ENCODE assay signal across 11 cellular contexts in genomic region chr1:199931666-199932377, GRCh38.
DNase-seq lines count a peak whose midpoint lies in the region; ATAC-seq and TF ChIP-seq lines count a peak whose summit lies in the region.
"Had no signal": no experiment of that assay in that cellular context is flagged by ENCODE, and none has a peak within 500 bp of the region (broad histone marks: within the 10 kb centered on the region; RNA-seq: fewer than 3 reads in every experiment).

No MANE protein-coding gene starts in this region.

- H3F3A ChIP-seq in GM23248 (ENCODE audit: insufficient read depth), result no peaks in the 10 kb centered on the region

- H3K79me2 ChIP-seq in GM23248 (ENCODE audit: insufficient read depth), result no peaks in the 10 kb centered on the region

- H3K36me3 ChIP-seq in GM23248 (ENCODE audit: low read depth) (no peaks in the 10 kb centered on the region), tibial artery (no peaks in the 10 kb centered on the region), esophagus muscularis mucosa (no peaks in the 10 kb centered on the region)
- H3K36me3 ChIP-seq: stomach had no signal

- H2AFZ ChIP-seq in GM23248, result peak overlapping the region; percentile 85

- in situ Hi-C loops in GM23248 (cut with MboI), result no loop called here
- in situ Hi-C loops in SK-MEL-5 (cut with HindIII; ENCODE audit: low pct_unique_long_range_greater_than_20kb, low sequenced_read_pairs), result no loop called here

- no peaks in the 10 kb centered on the region for H3K9me2 ChIP-seq in GM23248 (ENCODE audit: insufficient read depth)

- H3K27me3 ChIP-seq in GM23248 (replicated peaks; ENCODE audit: insufficient read depth) (peaks cover 9% of the 10 kb centered on the region; the same call in 1 of the 2 replicates), tibial artery (no peaks in the 10 kb centered on the region), esophagus muscularis mucosa (no peaks in the 10 kb centered on the region)
- H3K27me3 ChIP-seq: stomach had no signal

- WGBS in GM23248 (ENCODE audit: low coverage in 1 of 2, low lambda C conversion rate in 2 of 2, missing lambda C conversion rate in 2 of 2), 2 experiments, result 52 to 72% methylated on average over 7 of the region's 7 CpGs
- WGBS in esophagus muscularis mucosa, result 82% methylated on average over 7 of the region's 7 CpGs

- TF ChIP-seq CTCF in AG10803 (conservative IDR thresholded peaks at IDR 0.05; ENCODE audit: low read length) (no peak), fibroblast of mammary gland (conservative IDR thresholded peaks at IDR 0.05; ENCODE audit: control insufficient read depth, insufficient read depth, low read depth, low read length) (no peak), tibial artery (IDR thresholded peaks at IDR 0.05) (no peak), esophagus muscularis mucosa (IDR thresholded peaks at IDR 0.05) (no peak), GM10266 (IDR thresholded peaks at IDR 0.05; ENCODE audit: control insufficient read depth, insufficient read depth, low read depth, missing control alignments) (no peak)

- TF ChIP-seq POLR2A in esophagus muscularis mucosa (IDR thresholded peaks at IDR 0.05; ENCODE audit: low read depth), result no peak

- intact Hi-C loops in tibial artery (cut with DNase I; ENCODE audit: low total_unique reads) (no loop called here), esophagus muscularis mucosa (cut with DNase I) (no loop called here)

- peak overlapping the region; percentile 36 for H3K4me3 ChIP-seq in AG10803 (ENCODE audit: low read length)
- peak overlapping the region; percentile 57 for H3K4me3 ChIP-seq in GM23248
- no peak overlapping the region for H3K4me3 ChIP-seq in fibroblast of mammary gland (ENCODE audit: control insufficient read depth, low read depth, low read length)
- no peak overlapping the region for H3K4me3 ChIP-seq in tibial artery
- H3K4me3 ChIP-seq in esophagus muscularis mucosa, result peak overlapping the region in 1 of 4 donors; percentile 5
- H3K4me3 ChIP-seq: psoas muscle, stomach had no signal

- peak; percentile 16 for DNase-seq in AG10803 (ENCODE audit: low read depth)
- peak; percentile 47 for DNase-seq in GM23248
- DNase-seq in SK-MEL-5 (ENCODE audit: low read depth, low spot score), result peak; percentile 52
- DNase-seq in fibroblast of mammary gland (ENCODE audit: low read depth), result peak; percentile 9
- DNase-seq in tibial artery, result no peak
- no peak for DNase-seq in esophagus muscularis mucosa (ENCODE audit: extremely low spot score)
- DNase-seq in GM10266 (ENCODE audit: extremely low spot score), result no peak
- DNase-seq: NCI-H1436, psoas muscle, stomach had no signal

- TF ChIP-seq EP300 in esophagus muscularis mucosa (IDR thresholded peaks at IDR 0.05), result no peak

- H3K9ac ChIP-seq in GM23248, result 0 out of 2 replicates have a peak overlapping the region, but pooled peaks have one; percentile 19

- H3K4me2 ChIP-seq in GM23248 (ENCODE audit: unreplicated experiment), result peak overlapping the region; percentile 36

- H3K4me1 ChIP-seq in GM23248 (ENCODE audit: insufficient read depth) (no peaks in the 10 kb centered on the region), tibial artery (no peaks in the 10 kb centered on the region), esophagus muscularis mucosa (no peaks in the 10 kb centered on the region)
- H3K4me1 ChIP-seq: psoas muscle, stomach had no signal

- no peak for ATAC-seq in HG03442 (IDR thresholded peaks at IDR 0.05; ENCODE audit: unreplicated experiment)
- ATAC-seq: psoas muscle had no signal

- H3K9me3 ChIP-seq in GM23248 (ENCODE audit: low read depth), result no peaks in the 10 kb centered on the region
- no peaks in the 10 kb centered on the region for H3K9me3 ChIP-seq in tibial artery
- H3K9me3 ChIP-seq in esophagus muscularis mucosa, result no peaks in the 10 kb centered on the region
- H3K9me3 ChIP-seq: psoas muscle, stomach had no signal

- no peaks in the 10 kb centered on the region for H4K20me1 ChIP-seq in GM23248 (ENCODE audit: insufficient read depth)

- no peak overlapping the region for H3K27ac ChIP-seq in GM23248
- no peak overlapping the region for H3K27ac ChIP-seq in tibial artery
- H3K27ac ChIP-seq in esophagus muscularis mucosa (replicated peaks in 1 of 4), result no peak overlapping the region
- H3K27ac ChIP-seq: psoas muscle, stomach had no signal

Comparison
In these comparisons a context has a peak if more than half of its experiments do, and no peak if none do; other contexts are left out.
1. DNase-seq: peak in AG10803 (single experiment), GM23248 (single experiment), SK-MEL-5 (single experiment) and fibroblast of mammary gland (single experiment); none in tibial artery (0 of 2), esophagus muscularis mucosa (single experiment) and GM10266 (single experiment).
2. H3K4me3 ChIP-seq: peak in AG10803 (single experiment) and GM23248 (single experiment); none in fibroblast of mammary gland (single experiment) and tibial artery (0 of 2).